Comparison of ENCODE assay signal across 8 cellular contexts in the genomic region with DNA sequence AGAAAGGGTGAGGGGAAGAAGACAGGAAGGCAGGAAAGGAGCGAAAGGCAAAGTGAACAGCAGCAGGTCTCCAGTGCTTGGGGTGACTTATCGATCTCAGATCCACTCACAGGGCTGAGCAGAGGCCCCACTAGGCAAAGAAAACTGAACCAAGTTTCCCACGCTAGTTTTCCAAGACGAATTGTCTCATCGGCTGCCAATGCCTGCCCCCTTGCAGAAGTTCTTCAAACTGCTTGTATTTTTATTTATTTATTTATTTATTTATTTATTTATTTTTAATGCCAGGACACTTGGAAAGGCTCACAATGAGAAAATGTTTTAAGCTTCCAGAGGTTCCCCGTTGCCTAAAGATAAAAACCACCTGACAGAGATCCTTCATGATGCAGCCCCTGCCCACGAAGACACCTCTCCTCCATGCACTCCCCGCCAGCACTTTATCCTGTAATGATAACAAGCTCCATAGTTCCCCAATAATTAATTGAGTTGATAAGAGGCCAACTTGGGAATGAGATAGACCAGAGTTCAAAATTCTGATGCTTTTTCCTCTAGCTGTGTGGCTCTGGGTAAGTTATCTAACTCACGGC. TPM values are rescaled to one million over a fixed set of nuclear protein-coding genes. Genes with fewer than 3 reads are reported as not detected.
A peak's percentile ranks its signal among the peaks of the same experiment; 100 is the strongest.
DNase-seq lines count a peak whose midpoint lies in the region; FAIRE-seq and TF ChIP-seq lines count a peak whose summit lies in the region.

No MANE protein-coding gene starts in this region.

- no peaks in the 10 kb centered on the region for H3K4me1 ChIP-seq in A673 (ENCODE audit: insufficient read depth, low read length, poor library complexity, severe bottlenecking)
- no peaks in the 10 kb centered on the region for H3K4me1 ChIP-seq in adipocyte (ENCODE audit: control insufficient read depth, insufficient read depth, low read length)
- H3K4me1 ChIP-seq in kidney (ENCODE audit: control insufficient read depth in 1 of 2, insufficient read depth in 1 of 2, low read depth in 1 of 2, low read length in 2 of 2): no peaks in the 10 kb centered on the region
- no peaks in the 10 kb centered on the region for H3K4me1 ChIP-seq in suprapubic skin

- H3K9me3 Mint-ChIP-seq in activated naive CD4-positive, alpha-beta T cell treated with anti-CD3 and anti-CD28 coated beads for 36 hours: no peaks in the 10 kb centered on the region

- H3K4me3 ChIP-seq in A673 (ENCODE audit: low read depth, low read length, poor library complexity, severe bottlenecking) (no peak overlapping the region), adipocyte (ENCODE audit: low read length) (no peak overlapping the region), kidney (ENCODE audit: low read length in 2 of 2) (no peak overlapping the region), suprapubic skin (no peak overlapping the region)

- no peak overlapping the region for H3K4me3 Mint-ChIP-seq in activated naive CD4-positive, alpha-beta T cell treated with anti-CD3 and anti-CD28 coated beads for 36 hours

- H3K36me3 Mint-ChIP-seq in activated naive CD4-positive, alpha-beta T cell treated with anti-CD3 and anti-CD28 coated beads for 36 hours (ENCODE audit: low read depth): peaks cover 6% of the 10 kb centered on the region

- WGBS in suprapubic skin: 61% methylated on average over 9 of the region's 9 CpGs

- H3K36me3 ChIP-seq in A673 (ENCODE audit: insufficient read depth, low read length, poor library complexity, severe bottlenecking) (no peaks in the 10 kb centered on the region), adipocyte (ENCODE audit: control insufficient read depth, insufficient read depth, low read length, severe bottlenecking) (no peaks in the 10 kb centered on the region), kidney (ENCODE audit: control insufficient read depth in 1 of 2, insufficient read depth in 2 of 2, low read length in 2 of 2) (no peaks in the 10 kb centered on the region), suprapubic skin (no peaks in the 10 kb centered on the region)

- H3K4me1 Mint-ChIP-seq in activated naive CD4-positive, alpha-beta T cell treated with anti-CD3 and anti-CD28 coated beads for 36 hours (ENCODE audit: low read depth): no peaks in the 10 kb centered on the region

- DNase-seq in A673 (ENCODE audit: low spot score) (peak; percentile 74), adipocyte (ENCODE audit: low read depth) (peak; percentile 83), kidney (no peak), suprapubic skin (ENCODE audit: low spot score in 2 of 2) (no peak), SKM-1 treated with dmso at 0.1 percent for 144 hours (lab: John Stamatoyannopoulos, UW; ENCODE audit: unreplicated experiment) (no peak), SHP77 (lab: John Stamatoyannopoulos, UW) (no peak)
- no peak for DNase-seq in activated naive CD4-positive, alpha-beta T cell treated with anti-CD3 and anti-CD28 coated beads for 36 hours

- H3K27me3 ChIP-seq in A673 (replicated peaks; ENCODE audit: insufficient read depth, low read depth, low read length, poor library complexity): no peaks in the 10 kb centered on the region
- no peaks in the 10 kb centered on the region for H3K27me3 ChIP-seq in adipocyte (replicated peaks; ENCODE audit: control insufficient read depth, insufficient read depth, low read length)
- no peaks in the 10 kb centered on the region for H3K27me3 ChIP-seq in suprapubic skin

- peak; percentile 58 for TF ChIP-seq CTCF in A673 (conservative IDR thresholded peaks at IDR 0.05; ENCODE audit: low read depth, low read length)
- peak; percentile 52 for TF ChIP-seq CTCF in GM12874 (IDR thresholded peaks at IDR 0.05; ENCODE audit: insufficient read depth, low read depth, low read length)
- TF ChIP-seq CTCF in kidney (IDR thresholded peaks at IDR 0.05; ENCODE audit: borderline replicate concordance, extremely low read depth, insufficient read depth): peak; percentile 10
- TF ChIP-seq CTCF in suprapubic skin (IDR thresholded peaks at IDR 0.05): peak in 1 of 2 donors; percentile 39

- TF ChIP-seq POLR2A in suprapubic skin (IDR thresholded peaks at IDR 0.05): no peak

- no peaks in the 10 kb centered on the region for H3K9me3 ChIP-seq in A673 (ENCODE audit: low read depth, low read length, poor library complexity, severe bottlenecking)
- no peaks in the 10 kb centered on the region for H3K9me3 ChIP-seq in adipocyte (ENCODE audit: control insufficient read depth, low read length)
- H3K9me3 ChIP-seq in kidney (ENCODE audit: control insufficient read depth in 1 of 2, low read length in 2 of 2): no peaks in the 10 kb centered on the region
- H3K9me3 ChIP-seq in suprapubic skin: no peaks in the 10 kb centered on the region

- intact Hi-C loops in A673 (cut with micrococcal nuclease; ENCODE audit: unreplicated experiment): no loop called here
- intact Hi-C loops in kidney (cut with DNase I): no loop called here
- intact Hi-C loops in activated naive CD4-positive, alpha-beta T cell treated with anti-CD3 and anti-CD28 coated beads for 36 hours (cut with micrococcal nuclease): no loop called here

- CTCF ChIA-PET in A673 (lab: Charles Lee): interaction anchor here (0.7 kb wide), 1 partner anchor 88 kb away, joined by 3 read pairs; no protein-coding TSS in a partner anchor
- CTCF ChIA-PET in activated naive CD4-positive, alpha-beta T cell treated with anti-CD3 and anti-CD28 coated beads for 36 hours (lab: Charles Lee): interaction anchor here (0.7 to 1.5 kb wide), 2 partner anchors 28 to 184 kb away, joined by 3 read pairs; no protein-coding TSS in a partner anchor

- no peaks in the 10 kb centered on the region for H3K27me3 Mint-ChIP-seq in activated naive CD4-positive, alpha-beta T cell treated with anti-CD3 and anti-CD28 coated beads for 36 hours (ENCODE audit: low read depth)

- POLR2A ChIA-PET in A673 (lab: Charles Lee; ENCODE audit: low non-redundant PET): no interaction called here

- no TSS peak for BruUV-seq in A673 (replicated peaks; lab: Mats Ljungman, UMichigan)

- H3K27ac Mint-ChIP-seq in activated naive CD4-positive, alpha-beta T cell treated with anti-CD3 and anti-CD28 coated beads for 36 hours: no peak overlapping the region

- H3K27ac ChIP-seq in A673 (ENCODE audit: low read depth, low read length, poor library complexity, severe bottlenecking) (no peak overlapping the region), kidney (ENCODE audit: low read depth in 2 of 2, low read length in 2 of 2) (no peak overlapping the region), suprapubic skin (no peak overlapping the region)

- no peak for FAIRE-seq in kidney (lab: Jason Lieb, UNC)

- no peak for TF ChIP-seq EP300 in suprapubic skin (IDR thresholded peaks at IDR 0.05)

- H3K9ac ChIP-seq in adipocyte (ENCODE audit: low read length) (no peak overlapping the region), kidney (ENCODE audit: low read length in 2 of 2) (no peak overlapping the region)

RNA-seq across cellular contexts. Expression of gene QDPR, which starts 43.2 kb away (rescaled TPM):
- total RNA-seq in A673 (2021) (14.7 and 17.7 TPM in 2 replicates), kidney (33.5 TPM), suprapubic skin (10 to 100 TPM in 2 of 4 donors, 1 to 10 TPM in 2; 5.1 to 15.7 (median 9.5) TPM)
- 208 TPM for polyA plus RNA-seq in kidney (ENCODE audit: insufficient read depth, low read depth, low replicate concordance)
- total RNA-seq in activated naive CD4-positive, alpha-beta T cell treated with anti-CD3 and anti-CD28 coated beads for 36 hours: 10 to 100 TPM; 42.2 to 43.8 TPM

RNA-seq across cellular contexts. Expression of gene CLRN2, which starts 46.2 kb away (rescaled TPM):
- total RNA-seq in A673 (2021) (not detected in 2 replicates), kidney (not detected), suprapubic skin (not detected)
- not detected for polyA plus RNA-seq in kidney (ENCODE audit: insufficient read depth, low read depth, low replicate concordance)
- not detected for total RNA-seq in activated naive CD4-positive, alpha-beta T cell treated with anti-CD3 and anti-CD28 coated beads for 36 hours

Comparison
In these comparisons a context has a peak if more than half of its experiments do, and no peak if none do; other contexts are left out.
1. DNase-seq: peak in A673 (single experiment) and adipocyte (single experiment); none in kidney (single experiment), suprapubic skin (0 of 2), SKM-1 treated with dmso at 0.1 percent for 144 hours (single experiment), activated naive CD4-positive, alpha-beta T cell treated with anti-CD3 and anti-CD28 coated beads for 36 hours (single experiment) and SHP77 (0 of 2).